9 cellular contexts compared by ENCODE assay signal in genomic region chr3:105722943-105723556, GRCh38.
DNase-seq lines count a peak whose midpoint lies in the region; ATAC-seq and FAIRE-seq lines count a peak whose summit lies in the region.
"Had no signal": no experiment of that assay in that cellular context is flagged by ENCODE, and none has a peak within 500 bp of the region (broad histone marks: within the 10 kb centered on the region; RNA-seq: fewer than 3 reads in every experiment).

No MANE protein-coding gene starts in this region.

- ATAC-seq in GM18498 (IDR thresholded peaks at IDR 0.05; ENCODE audit: unreplicated experiment) (peak; percentile 100), GM21515 (IDR thresholded peaks at IDR 0.05; ENCODE audit: unreplicated experiment) (peak; percentile 100), HG03558 (IDR thresholded peaks at IDR 0.05; ENCODE audit: extremely low read depth, unreplicated experiment) (peak; percentile 100)
- ATAC-seq: right cardiac atrium had no signal

- peak; percentile 29 for FAIRE-seq in endometrium (lab: Jason Lieb, UNC)

- DNase-seq in NCI-H1930 (lab: John Stamatoyannopoulos, UW) (no peak), dedifferentiated amniotic fluid mesenchymal stem cell (ENCODE audit: extremely low spot score) (no peak), RKO (ENCODE audit: low spot score) (no peak)
- no peak for DNase-seq in activated CD4-positive, alpha-beta T cell treated with anti-CD3 and anti-CD28 coated beads for 4 hours
- DNase-seq: right cardiac atrium had no signal
